ENCODE assay signal across 22 cellular contexts in genomic region chr9:83259558-83259957, GRCh38.
DNase-seq lines count a peak whose midpoint lies in the region; ATAC-seq, FAIRE-seq and TF ChIP-seq lines count a peak whose summit lies in the region.
"Had no signal": no experiment of that assay in that cellular context is flagged by ENCODE, and none has a peak within 500 bp of the region (broad histone marks: within the 10 kb centered on the region; RNA-seq: fewer than 3 reads in every experiment).

No MANE protein-coding gene starts in this region.

- WGBS in GM12878 (ENCODE audit: insufficient coverage, insufficient replicate concordance, low lambda C conversion rate, missing lambda C conversion rate): 4% methylated on average over 1 of the region's 1 CpG

- H3K9ac ChIP-seq in GM12878 (ENCODE audit: control insufficient read depth, insufficient read depth, low read length): no peak overlapping the region
- H3K9ac ChIP-seq: BLaER1 treated with 17β-estradiol and CSF1 and Interleukin-3, amounts not matched to agents 10 nM and 100 nM had no signal

- FAIRE-seq in GM12878 (lab: Jason Lieb, UNC): no peak
- FAIRE-seq: A549, D721Med, G401.6, GM12892, GM18507, GM19239 had no signal

- H2AFZ ChIP-seq in GM12878 (ENCODE audit: control insufficient read depth, low read depth, low read length): no peak overlapping the region

- no peaks in the 10 kb centered on the region for H3K27me3 ChIP-seq in GM12878 (replicated peaks in 1 of 2; ENCODE audit: control insufficient read depth in 2 of 2, insufficient read depth in 2 of 2, low read length in 1 of 2)
- no peaks in the 10 kb centered on the region for H3K27me3 ChIP-seq in gastrocnemius medialis
- H3K27me3 ChIP-seq: BLaER1 treated with 17β-estradiol and CSF1 and Interleukin-3, amounts not matched to agents 10 nM and 100 nM had no signal

- RAD21 ChIA-PET in GM12878 (lab: Charles Lee; ENCODE audit: unreplicated experiment): no interaction called here

- DNase-seq in GM12878 (ENCODE audit: low read depth, low spot score): no peak
- no peak for DNase-seq in gastrocnemius medialis
- no peak for DNase-seq in HT-29 (ENCODE audit: low spot score)
- no peak for DNase-seq in erythroblast (lab: John Stamatoyannopoulos, UW)
- DNase-seq in NCI-H82 (lab: John Stamatoyannopoulos, UW): no peak
- DNase-seq: AML-193; Caco-2; Calu3; CD4-positive, alpha-beta T cell; CD8-positive, alpha-beta T cell; DMS79 treated with DMSO at 0.1 percent for 48 hours; GF-D8 had no signal

- H3K36me3 ChIP-seq in GM12878 (ENCODE audit: control insufficient read depth in 2 of 2, insufficient read depth in 2 of 2, low read length in 1 of 2) (no peaks in the 10 kb centered on the region), gastrocnemius medialis (peaks cover 0 to 7% of the 10 kb centered on the region in 2 donors)
- H3K36me3 ChIP-seq: BLaER1 treated with 17β-estradiol and CSF1 and Interleukin-3, amounts not matched to agents 10 nM and 100 nM had no signal

- no peak overlapping the region for H3K27ac ChIP-seq in GM12878 (ENCODE audit: control insufficient read depth, insufficient read depth)
- H3K27ac ChIP-seq in gastrocnemius medialis: peak overlapping the region; percentile 65 to 83 (median 74)
- H3K27ac ChIP-seq: 22Rv1; A549; BLaER1 treated with 17β-estradiol and CSF1 and Interleukin-3, amounts not matched to agents 10 nM and 100 nM; C4-2B had no signal

- H3K4me3 ChIP-seq in GM12878 (no peak overlapping the region), gastrocnemius medialis (no peak overlapping the region)
- H3K4me3 ChIP-seq: A549; BLaER1 treated with 17β-estradiol and CSF1 and Interleukin-3, amounts not matched to agents 10 nM and 100 nM had no signal

- POLR2A ChIA-PET in GM12878 (lab: Charles Lee): no interaction called here

- no TSS peak for BruUV-seq in GM12878 (replicated peaks; lab: Mats Ljungman, UMichigan)

- TF ChIP-seq POLR2A in GM12878 (IDR thresholded peaks at IDR 0.05; ENCODE audit: low read depth, low read length) (no peak), gastrocnemius medialis (IDR thresholded peaks at IDR 0.05) (no peak), erythroblast (IDR thresholded peaks at IDR 0.05; ENCODE audit: low read length) (no peak)

- no peaks in the 10 kb centered on the region for H3K79me2 ChIP-seq in GM12878 (ENCODE audit: control insufficient read depth, insufficient read depth, low read length)

- H3K9me3 ChIP-seq in GM12878 (replicated peaks; ENCODE audit: control insufficient read depth, insufficient read depth, low read length): no peaks in the 10 kb centered on the region
- no peaks in the 10 kb centered on the region for H3K9me3 ChIP-seq in gastrocnemius medialis
- H3K9me3 ChIP-seq: A549, Caco-2 had no signal

- SMC1A ChIA-PET in GM12878 (lab: Charles Lee; ENCODE audit: uncharacterized antibody, unreplicated experiment): no interaction called here

- no peak for TF ChIP-seq RAD21 in GM12878 (IDR thresholded peaks at IDR 0.05; ENCODE audit: insufficient read depth, low read depth, low read length)

- H3K4me1 ChIP-seq in GM12878 (ENCODE audit: control insufficient read depth, insufficient read depth, low read length) (no peaks in the 10 kb centered on the region), gastrocnemius medialis (peaks cover 15 to 43% of the 10 kb centered on the region in 2 donors)
- H3K4me1 ChIP-seq: A549; BLaER1 treated with 17β-estradiol and CSF1 and Interleukin-3, amounts not matched to agents 10 nM and 100 nM; Caco-2 had no signal

- TF ChIP-seq CTCF in GM12878 (IDR thresholded peaks at IDR 0.05 in 2 of 3, conservative IDR thresholded peaks at IDR 0.05 in 1 of 3; ENCODE audit: control insufficient read depth in 2 of 3, extremely low read depth in 1 of 3, insufficient read depth in 1 of 3, low read depth in 3 of 3, low read length in 3 of 3) (no peak), gastrocnemius medialis (IDR thresholded peaks at IDR 0.05 in 4 of 5, conservative IDR thresholded peaks at IDR 0.05 in 1 of 5) (no peak)

- ATAC-seq in GM18907 (IDR thresholded peaks at IDR 0.05; ENCODE audit: unreplicated experiment): peak; percentile 46
- ATAC-seq in GM12878: peak; percentile 45
- no peak for ATAC-seq in gastrocnemius medialis
- ATAC-seq: A549; CD8-positive, alpha-beta T cell had no signal

- no peaks in the 10 kb centered on the region for H4K20me1 ChIP-seq in GM12878 (ENCODE audit: control insufficient read depth, insufficient read depth)
- H4K20me1 ChIP-seq: BLaER1 treated with 17β-estradiol and CSF1 and Interleukin-3, amounts not matched to agents 10 nM and 100 nM had no signal

- no peak overlapping the region for H3K4me2 ChIP-seq in GM12878 (ENCODE audit: control insufficient read depth, insufficient read depth)
- H3K4me2 ChIP-seq: A549; BLaER1 treated with 17β-estradiol and CSF1 and Interleukin-3, amounts not matched to agents 10 nM and 100 nM had no signal

- CTCF ChIA-PET in GM12878 (lab: Yijun Ruan, JAX): no interaction called here

- TF ChIP-seq EP300 in GM12878 (IDR thresholded peaks at IDR 0.05; ENCODE audit: borderline replicate concordance in 1 of 2, control insufficient read depth in 1 of 2, low read depth in 2 of 2, low read length in 2 of 2): no peak

- intact Hi-C loops in GM12878 (cut with micrococcal nuclease; ENCODE audit: unreplicated experiment): no loop called here
- intact Hi-C loops in gastrocnemius medialis (cut with DNase I; ENCODE audit: low total_unique reads): no loop called here

- in situ Hi-C loops in GM12878 (cut with MboI): no loop called here
- in situ Hi-C loops in gastrocnemius medialis (cut with MboI; ENCODE audit: low sequenced_read_pairs in 4 of 4): no loop called here

TF ChIP-seq in GM12878, 131 proteins besides CTCF, POLR2A, EP300 and RAD21:
- no peak for TF ChIP-seq BACH1 (IDR thresholded peaks at IDR 0.05; ENCODE audit: borderline replicate concordance)
- no peak for TF ChIP-seq NR2F1 (conservative IDR thresholded peaks at IDR 0.05)
- TF ChIP-seq RBBP5 (conservative IDR thresholded peaks at IDR 0.05): no peak
- TF ChIP-seq CREB1 (IDR thresholded peaks at IDR 0.05; ENCODE audit: low read depth): no peak
- no peak for TF ChIP-seq KLF5 (IDR thresholded peaks at IDR 0.05; ENCODE audit: partially characterized antibody)

Comparison
In these comparisons a context has a peak if more than half of its experiments do, and no peak if none do; other contexts are left out.
1. ATAC-seq: peak in GM18907 (single experiment) and GM12878 (single experiment); none in gastrocnemius medialis (0 of 2).